9 cellular contexts compared by ENCODE assay signal in genomic region chrX:72566448-72566847, GRCh38.
"Had no signal": no experiment of that assay in that cellular context is flagged by ENCODE, and none has a peak within 500 bp of the region (broad histone marks: within the 10 kb centered on the region; RNA-seq: fewer than 3 reads in every experiment).

No MANE protein-coding gene starts in this region.

- FAIRE-seq: K562 had no signal

- ATAC-seq: HCT116, K562 had no signal

- H3K9ac ChIP-seq: GM23248 had no signal

- H3K9me3 Mint-ChIP-seq: HFFc6 had no signal

- H3K27ac Mint-ChIP-seq: HFFc6 had no signal

- H3K27ac ChIP-seq: GM23248, HL-60 had no signal

- H3K4me3 Mint-ChIP-seq: HFFc6 had no signal

- H2AFZ ChIP-seq: GM23248 had no signal

- H3K4me3 ChIP-seq: GM23248, HAP-1, K562 had no signal

- H3K9me3 ChIP-seq: HAP-1 had no signal

- DNase-seq: GM23248, GOT3, H7, HFFc6, IMR-90 had no signal
